ENCODE assay signal across 8 cellular contexts in the genomic region with DNA sequence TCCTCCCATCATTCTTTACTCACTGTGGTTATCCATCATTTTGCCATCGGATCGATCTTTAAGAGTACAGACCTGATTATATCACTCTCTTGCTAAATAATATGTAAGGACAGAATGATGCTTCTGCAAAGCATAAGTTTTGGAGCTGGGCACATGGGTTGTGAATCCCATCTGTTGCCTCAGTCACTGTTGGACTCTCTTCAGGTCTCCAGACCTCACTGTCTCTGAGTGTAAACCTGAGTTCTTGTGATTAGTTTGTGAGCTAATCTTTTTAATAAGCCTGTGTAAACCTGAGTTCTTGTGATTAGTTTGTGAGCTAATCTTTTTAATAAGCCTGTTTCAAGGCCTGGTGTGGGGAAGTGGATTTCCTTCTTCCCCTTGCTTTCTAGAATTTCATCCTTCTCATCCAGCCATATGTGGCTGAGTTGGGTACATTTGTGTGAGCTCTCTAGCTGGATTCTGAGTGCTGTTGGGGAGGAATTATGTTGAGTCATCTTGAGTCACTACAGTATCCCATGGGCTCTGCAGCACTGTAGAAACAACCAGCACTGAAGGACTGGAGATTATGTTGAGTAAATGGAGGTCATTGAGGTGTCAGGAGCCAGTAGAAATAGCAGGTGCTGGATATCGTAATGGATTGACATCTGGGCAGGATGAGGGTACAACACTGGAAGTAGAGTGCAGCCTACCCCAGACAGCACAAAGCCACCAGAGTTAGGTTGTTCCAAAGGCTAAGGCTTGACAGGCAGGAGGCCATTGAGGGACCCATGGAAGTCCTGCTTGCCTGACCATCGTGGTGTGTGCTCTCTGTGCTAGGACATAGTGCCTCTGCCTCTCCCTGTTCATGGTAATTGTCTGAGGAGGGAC. TPM values are rescaled to one million over a fixed set of nuclear protein-coding genes. Genes with fewer than 3 reads are reported as not detected.
DNase-seq lines count a peak whose midpoint lies in the region; ATAC-seq, FAIRE-seq and TF ChIP-seq lines count a peak whose summit lies in the region.

No MANE protein-coding gene starts in this region.

- TF ChIP-seq CTCF in RWPE2 (IDR thresholded peaks at IDR 0.05; ENCODE audit: poor library complexity, severe bottlenecking): no peak

- intact Hi-C loops in sciatic nerve (cut with DNase I): no loop called here

- H3K4me1 ChIP-seq in RWPE2 (ENCODE audit: insufficient read depth, poor library complexity, severe bottlenecking): peaks cover 11% of the 10 kb centered on the region

- H3K36me3 ChIP-seq in RWPE2 (ENCODE audit: low read depth): peaks cover 40% of the 10 kb centered on the region

- FAIRE-seq in GM12891 (lab: Jason Lieb, UNC): no peak

- no peak for TF ChIP-seq POLR2A in GM12891 (IDR thresholded peaks at IDR 0.05; ENCODE audit: low read depth, low read length)

- peak; percentile 99 for ATAC-seq in RWPE2 (ENCODE audit: low read depth)
- ATAC-seq in esophagus mucosa: peak; percentile 72
- ATAC-seq in sciatic nerve: peak; percentile 39
- ATAC-seq in GM18867 (IDR thresholded peaks at IDR 0.05; ENCODE audit: unreplicated experiment): no peak
- no peak for ATAC-seq in GM21576 (IDR thresholded peaks at IDR 0.05; ENCODE audit: unreplicated experiment)
- ATAC-seq in HG03196 (IDR thresholded peaks at IDR 0.05; ENCODE audit: unreplicated experiment): no peak

- peak; percentile 9 for DNase-seq in GOT3 (lab: John Stamatoyannopoulos, UW)
- DNase-seq in RWPE2 (ENCODE audit: low spot score): no peak
- no peak for DNase-seq in sciatic nerve (ENCODE audit: low spot score)
- DNase-seq in GM12891 (ENCODE audit: insufficient read length, low spot score): no peak

- H3K9me3 ChIP-seq in RWPE2 (ENCODE audit: severe bottlenecking): no peaks in the 10 kb centered on the region

- H3K27ac ChIP-seq in RWPE2 (ENCODE audit: poor library complexity, severe bottlenecking): peak overlapping the region; percentile 44

- no peaks in the 10 kb centered on the region for H3K27me3 ChIP-seq in RWPE2 (ENCODE audit: insufficient read depth, poor library complexity, severe bottlenecking)

- H3K4me3 ChIP-seq in RWPE2 (ENCODE audit: severe bottlenecking): no peak overlapping the region

TF ChIP-seq in GM12891, 5 proteins besides CTCF, POLR2A, EP300 and RAD21:
- TF ChIP-seq POLR2AphosphoS5 (IDR thresholded peaks at IDR 0.05; ENCODE audit: low read depth, low read length) (no peak), SPI1 (IDR thresholded peaks at IDR 0.05; ENCODE audit: low read depth, low read length) (no peak)

RNA-seq across cellular contexts. Expression of a gene that starts 52.4 kb away (rescaled TPM):
- total RNA-seq in esophagus mucosa (47.9 TPM), sciatic nerve (37.8 TPM)
- 39.2 TPM for polyA plus RNA-seq in GM12891 (2012; ENCODE audit: low read depth, missing spikeins)

Comparison
In these comparisons a context has a peak if more than half of its experiments do, and no peak if none do; other contexts are left out.
1. ATAC-seq: peak in RWPE2 (single experiment), esophagus mucosa (single experiment) and sciatic nerve (single experiment); none in GM18867 (single experiment), GM21576 (single experiment) and HG03196 (single experiment).